ENCODE assay signal across 9 cellular contexts in genomic region chr9:121735792-121736130, GRCh38.
DNase-seq lines count a peak whose midpoint lies in the region; ATAC-seq, FAIRE-seq and TF ChIP-seq lines count a peak whose summit lies in the region.
"Had no signal": no experiment of that assay in that cellular context is flagged by ENCODE, and none has a peak within 500 bp of the region (broad histone marks: within the 10 kb centered on the region; RNA-seq: fewer than 3 reads in every experiment).

No MANE protein-coding gene starts in this region.

- H4K20me1 ChIP-seq in HCT116 (ENCODE audit: insufficient read depth) = no peaks in the 10 kb centered on the region

- CTCF ChIA-PET in HCT116 (lab: Charles Lee) = interaction anchor here (0.6 to 2.7 kb wide), 4 partner anchors 9 to 104 kb away, joined by 3 to 6 read pairs (median 4); no protein-coding TSS in a partner anchor

- no peak for DNase-seq in HCT116 (ENCODE audit: low read depth, low spot score)
- DNase-seq in dermis blood vessel endothelial cell = peak; percentile 15
- DNase-seq in HTR-8/SVneo (ENCODE audit: insufficient read length, low spot score) = no peak
- DNase-seq in occipital lobe (lab: John Stamatoyannopoulos, UW) = no peak
- DNase-seq in NCI-H2196 (lab: John Stamatoyannopoulos, UW; ENCODE audit: unreplicated experiment) = no peak
- no peak for DNase-seq in H4 (ENCODE audit: low spot score)
- DNase-seq: DMS79 had no signal

- FAIRE-seq in HTR-8/SVneo (lab: Jason Lieb, UNC) = no peak

- TF ChIP-seq POLR2A in HCT116 (IDR thresholded peaks at IDR 0.05; ENCODE audit: borderline replicate concordance, extremely low read depth, insufficient read depth, insufficient read length) = no peak

- H3K27me3 ChIP-seq in HCT116 (ENCODE audit: insufficient read depth, low read length) (no peaks in the 10 kb centered on the region), layer of hippocampus (ENCODE audit: control insufficient read depth, insufficient read depth, low read length) (no peaks in the 10 kb centered on the region), skeletal muscle tissue (ENCODE audit: control insufficient read depth in 3 of 3, insufficient read depth in 3 of 3, low read length in 3 of 3) (no peaks in the 10 kb centered on the region)

- no peaks in the 10 kb centered on the region for H3K9me2 ChIP-seq in HCT116 (ENCODE audit: insufficient read depth)

- no peak for TF ChIP-seq RAD21 in HCT116 (IDR thresholded peaks at IDR 0.05; ENCODE audit: low read depth)

- H3K4me1 ChIP-seq in HCT116 (ENCODE audit: control insufficient read depth in 1 of 2, insufficient read depth in 2 of 2, low read length in 2 of 2) = peaks cover 40 to 43% of the 10 kb centered on the region in 2 experiments
- peaks cover 80 to 91% (median 83%) of the 10 kb centered on the region in 3 donors for H3K4me1 ChIP-seq in skeletal muscle tissue (ENCODE audit: control insufficient read depth in 3 of 3, insufficient read depth in 3 of 3, low read length in 3 of 3)

- peaks cover 26% of the 10 kb centered on the region; the same call in 1 of the 2 replicates for H3K79me2 ChIP-seq in HCT116 (ENCODE audit: insufficient read depth, low read length)

- peak overlapping the region; percentile 41 for H3K27ac ChIP-seq in HCT116 (ENCODE audit: low read depth, low read length)
- peak overlapping the region; percentile 42 for H3K27ac ChIP-seq in layer of hippocampus (ENCODE audit: low read depth, low read length)
- peak overlapping the region; percentile 75 for H3K27ac ChIP-seq in skeletal muscle tissue (ENCODE audit: low read depth, low read length)

- peak; percentile 3; the same call in 1 of the 2 replicates for ATAC-seq in HCT116

- POLR2A ChIA-PET in HCT116 (lab: Charles Lee) = interaction anchor here (0.6 kb wide), 1 partner anchor 478 kb away, joined by 3 read pairs; no protein-coding TSS in a partner anchor

- peak overlapping the region; percentile 43 to 56 for H3K4me3 ChIP-seq in HCT116 (replicated peaks in 1 of 2; ENCODE audit: low read depth in 1 of 2, low read length in 2 of 2)
- H3K4me3 ChIP-seq in skeletal muscle tissue (ENCODE audit: low read length in 3 of 3) = peak overlapping the region; percentile 30 to 63 (median 52)

- no peaks in the 10 kb centered on the region for H3K36me3 ChIP-seq in HCT116 (ENCODE audit: control insufficient read depth in 1 of 2, insufficient read depth in 2 of 2, low read length in 2 of 2)
- H3K36me3 ChIP-seq in skeletal muscle tissue (ENCODE audit: control insufficient read depth in 3 of 3, insufficient read depth in 3 of 3, low read length in 3 of 3) = peaks cover 0 to 2% (median 0%) of the 10 kb centered on the region in 3 donors

- BruUV-seq in HCT116 (replicated peaks; lab: Mats Ljungman, UMichigan) = no TSS peak

- no peak overlapping the region for H2AFZ ChIP-seq in HCT116 (ENCODE audit: low read depth, low read length, poor library complexity, severe bottlenecking)

- no peaks in the 10 kb centered on the region for H3K9me3 ChIP-seq in HCT116 (ENCODE audit: control insufficient read depth in 1 of 2, insufficient read depth in 1 of 2, low read depth in 1 of 2, low read length in 2 of 2)
- no peaks in the 10 kb centered on the region for H3K9me3 ChIP-seq in skeletal muscle tissue (ENCODE audit: control insufficient read depth in 3 of 3, low read length in 3 of 3)

- H3K4me2 ChIP-seq in HCT116 (ENCODE audit: low read length) = peak overlapping the region; percentile 92

- intact Hi-C loops in HCT116 (cut with micrococcal nuclease) = loop anchor here (5.0 kb wide), 2 partner anchors 48 to 127 kb away; no protein-coding TSS in a partner anchor

- H3K9ac ChIP-seq in HCT116 (ENCODE audit: low read length) (peak overlapping the region; percentile 60), skeletal muscle tissue (ENCODE audit: low read depth in 1 of 3, low read length in 3 of 3) (peak overlapping the region; percentile 51 to 77 (median 52))

- TF ChIP-seq CTCF in HCT116 (IDR thresholded peaks at IDR 0.05 in 2 of 3, conservative IDR thresholded peaks at IDR 0.05 in 1 of 3; ENCODE audit: borderline replicate concordance in 1 of 3, insufficient read depth in 1 of 3, low read depth in 2 of 3, low read length in 2 of 3) = no peak

- RAD21 ChIA-PET in HCT116 (lab: Charles Lee; ENCODE audit: low non-redundant PET in 1 of 2, low total read pairs in 2 of 2, uncharacterized antibody in 2 of 2, unreplicated experiment in 2 of 2) = interaction anchor here in 1 of 2 experiments (1.2 kb wide), 1 partner anchor 126 kb away, joined by 4 read pairs; no protein-coding TSS in a partner anchor

TF ChIP-seq in HCT116, 20 proteins besides CTCF, POLR2A, EP300 and RAD21:
- TF ChIP-seq, protein P1, sequence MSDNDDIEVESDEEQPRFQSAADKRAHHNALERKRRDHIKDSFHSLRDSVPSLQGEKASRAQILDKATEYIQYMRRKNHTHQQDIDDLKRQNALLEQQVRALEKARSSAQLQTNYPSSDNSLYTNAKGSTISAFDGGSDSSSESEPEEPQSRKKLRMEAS (IDR thresholded peaks at IDR 0.05) = no peak
- TF ChIP-seq ZBTB33 (IDR thresholded peaks at IDR 0.05; ENCODE audit: extremely low read depth, insufficient replicate concordance, low read length) (no peak), EZH2 (IDR thresholded peaks at IDR 0.05) (no peak), ATF3 (IDR thresholded peaks at IDR 0.05) (no peak), YY1 (IDR thresholded peaks at IDR 0.05; ENCODE audit: extremely low read depth, insufficient replicate concordance, low read depth, low read length) (no peak), TCF7L2 (IDR thresholded peaks at IDR 0.05; ENCODE audit: borderline replicate concordance, extremely low read depth, insufficient read depth, insufficient read length) (no peak), CEBPB (IDR thresholded peaks at IDR 0.05; ENCODE audit: low read depth) (no peak), ELF1 (IDR thresholded peaks at IDR 0.05; ENCODE audit: borderline replicate concordance, low read depth) (no peak), ZNF274 (IDR thresholded peaks at IDR 0.05; ENCODE audit: low read depth, low read length) (no peak), SRF (IDR thresholded peaks at IDR 0.05; ENCODE audit: low read depth) (no peak), JUND (IDR thresholded peaks at IDR 0.05) (no peak), EZH2phosphoT487 (IDR thresholded peaks at IDR 0.05; ENCODE audit: borderline replicate concordance) (no peak), SP1 (IDR thresholded peaks at IDR 0.05; ENCODE audit: low read depth) (no peak), EGR1 (IDR thresholded peaks at IDR 0.05; ENCODE audit: low read depth) (no peak), ZFX (IDR thresholded peaks at IDR 0.05) (no peak), CBX3 (IDR thresholded peaks at IDR 0.05; ENCODE audit: low read depth) (no peak), POLR2AphosphoS5 (IDR thresholded peaks at IDR 0.05; ENCODE audit: low read depth, low read length) (no peak)
- TF ChIP-seq, protein P2, sequence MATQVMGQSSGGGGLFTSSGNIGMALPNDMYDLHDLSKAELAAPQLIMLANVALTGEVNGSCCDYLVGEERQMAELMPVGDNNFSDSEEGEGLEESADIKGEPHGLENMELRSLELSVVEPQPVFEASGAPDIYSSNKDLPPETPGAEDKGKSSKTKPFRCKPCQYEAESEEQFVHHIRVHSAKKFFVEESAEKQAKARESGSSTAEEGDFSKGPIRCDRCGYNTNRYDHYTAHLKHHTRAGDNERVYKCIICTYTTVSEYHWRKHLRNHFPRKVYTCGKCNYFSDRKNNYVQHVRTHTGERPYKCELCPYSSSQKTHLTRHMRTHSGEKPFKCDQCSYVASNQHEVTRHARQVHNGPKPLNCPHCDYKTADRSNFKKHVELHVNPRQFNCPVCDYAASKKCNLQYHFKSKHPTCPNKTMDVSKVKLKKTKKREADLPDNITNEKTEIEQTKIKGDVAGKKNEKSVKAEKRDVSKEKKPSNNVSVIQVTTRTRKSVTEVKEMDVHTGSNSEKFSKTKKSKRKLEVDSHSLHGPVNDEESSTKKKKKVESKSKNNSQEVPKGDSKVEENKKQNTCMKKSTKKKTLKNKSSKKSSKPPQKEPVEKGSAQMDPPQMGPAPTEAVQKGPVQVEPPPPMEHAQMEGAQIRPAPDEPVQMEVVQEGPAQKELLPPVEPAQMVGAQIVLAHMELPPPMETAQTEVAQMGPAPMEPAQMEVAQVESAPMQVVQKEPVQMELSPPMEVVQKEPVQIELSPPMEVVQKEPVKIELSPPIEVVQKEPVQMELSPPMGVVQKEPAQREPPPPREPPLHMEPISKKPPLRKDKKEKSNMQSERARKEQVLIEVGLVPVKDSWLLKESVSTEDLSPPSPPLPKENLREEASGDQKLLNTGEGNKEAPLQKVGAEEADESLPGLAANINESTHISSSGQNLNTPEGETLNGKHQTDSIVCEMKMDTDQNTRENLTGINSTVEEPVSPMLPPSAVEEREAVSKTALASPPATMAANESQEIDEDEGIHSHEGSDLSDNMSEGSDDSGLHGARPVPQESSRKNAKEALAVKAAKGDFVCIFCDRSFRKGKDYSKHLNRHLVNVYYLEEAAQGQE (IDR thresholded peaks at IDR 0.05; ENCODE audit: low read depth) = no peak
TF ChIP-seq in HCT116: peak in this region for 0.
